8 cellular contexts compared by ENCODE assay signal in genomic region chr4:147733614-147734344, GRCh38. TPM values are rescaled to one million over a fixed set of nuclear protein-coding genes. Genes with fewer than 3 reads are reported as not detected.
DNase-seq lines count a peak whose midpoint lies in the region; TF ChIP-seq lines count a peak whose summit lies in the region.

No MANE protein-coding gene starts in this region.

- peaks cover 23% of the 10 kb centered on the region for H3K27me3 Mint-ChIP-seq in T-helper 1 cell treated with Interleukin-12 subunit alpha and Interleukin-12 subunit beta and Interleukin-4 antibody, amounts not matched to agents 30 μg/mL and 1 μg/mL, for 36 hours (ENCODE audit: low read depth)
- H3K27me3 Mint-ChIP-seq in activated T-helper 2 cell treated with anti-CD3 and anti-CD28 coated beads, Interferon-gamma antibody, Interleukin-2, Interleukin-4, amounts not matched to agents 10 μg/mL and 5 μg/mL and 100 μg/mL, durations not matched to agents 14 hours and 24 hours and 36 hours (ENCODE audit: low read depth): peaks cover 6% of the 10 kb centered on the region

- peak overlapping the region; percentile 90 for H3K4me3 Mint-ChIP-seq in T-helper 1 cell treated with Interleukin-12 subunit alpha and Interleukin-12 subunit beta and Interleukin-4 antibody, amounts not matched to agents 30 μg/mL and 1 μg/mL, for 36 hours
- H3K4me3 Mint-ChIP-seq in activated T-helper 2 cell treated with anti-CD3 and anti-CD28 coated beads, Interferon-gamma antibody, Interleukin-2, Interleukin-4, amounts not matched to agents 10 μg/mL and 5 μg/mL and 100 μg/mL, durations not matched to agents 14 hours and 24 hours and 36 hours (ENCODE audit: low read depth): peak overlapping the region; percentile 96

- 0 out of 2 replicates have a peak overlapping the region, but pooled peaks have one; percentile 72 for H3K4me3 ChIP-seq in iPS-18c (ENCODE audit: insufficient read depth, low read depth, low read length)
- H3K4me3 ChIP-seq in testis: peak overlapping the region; percentile 85 to 93

- TF ChIP-seq POLR2A in testis (IDR thresholded peaks at IDR 0.05): no peak

- H3K9me3 ChIP-seq in iPS-18c (ENCODE audit: control insufficient read depth, insufficient read depth, low read length) (no peaks in the 10 kb centered on the region), testis (no peaks in the 10 kb centered on the region)

- no peaks in the 10 kb centered on the region for H3K9me3 Mint-ChIP-seq in T-helper 1 cell treated with Interleukin-12 subunit alpha and Interleukin-12 subunit beta and Interleukin-4 antibody, amounts not matched to agents 30 μg/mL and 1 μg/mL, for 36 hours
- H3K9me3 Mint-ChIP-seq in activated T-helper 2 cell treated with anti-CD3 and anti-CD28 coated beads, Interferon-gamma antibody, Interleukin-2, Interleukin-4, amounts not matched to agents 10 μg/mL and 5 μg/mL and 100 μg/mL, durations not matched to agents 14 hours and 24 hours and 36 hours: no peaks in the 10 kb centered on the region

- peak overlapping the region; percentile 98 for H3K27ac ChIP-seq in testis

- 12 to 23% methylated on average over 11 of the region's 11 CpGs for whole genome bisulfite sequencing in testis, 2 donors

- H3K36me3 Mint-ChIP-seq in T-helper 1 cell treated with Interleukin-12 subunit alpha and Interleukin-12 subunit beta and Interleukin-4 antibody, amounts not matched to agents 30 μg/mL and 1 μg/mL, for 36 hours (ENCODE audit: low read depth): peaks cover 3% of the 10 kb centered on the region
- peaks cover 2% of the 10 kb centered on the region for H3K36me3 Mint-ChIP-seq in activated T-helper 2 cell treated with anti-CD3 and anti-CD28 coated beads, Interferon-gamma antibody, Interleukin-2, Interleukin-4, amounts not matched to agents 10 μg/mL and 5 μg/mL and 100 μg/mL, durations not matched to agents 14 hours and 24 hours and 36 hours (ENCODE audit: low read depth)

- intact Hi-C loops in activated T-helper 2 cell treated with anti-CD3 and anti-CD28 coated beads, Interferon-gamma antibody, Interleukin-2, Interleukin-4, amounts not matched to agents 10 μg/mL and 5 μg/mL and 100 μg/mL, durations not matched to agents 14 hours and 24 hours and 36 hours (cut with micrococcal nuclease): loop anchor here (1.0 to 5.0 kb wide), 3 partner anchors 49 to 114 kb away; partner anchors contain the start of gene PRMT9
- intact Hi-C loops in testis (cut with DNase I; ENCODE audit: low total_unique reads): loop anchor here (10.0 kb wide), 2 partner anchors 81 to 131 kb away; no protein-coding TSS in a partner anchor

- no peaks in the 10 kb centered on the region for H3K36me3 ChIP-seq in testis (ENCODE audit: low read depth, missing control alignments)

- DNase-seq in T-helper 1 cell (no peak), testis (peak; percentile 66), NCI-H1694 treated with DMSO at 0.1 percent for 48 hours (lab: John Stamatoyannopoulos, UW) (no peak), Ammon's horn (ENCODE audit: low spot score) (no peak), occipital lobe (lab: John Stamatoyannopoulos, UW) (no peak)
- DNase-seq in activated T-helper 2 cell treated with anti-CD3 and anti-CD28 coated beads, Interferon-gamma antibody, Interleukin-2, Interleukin-4, amounts not matched to agents 10 μg/mL and 5 μg/mL and 100 μg/mL, durations not matched to agents 14 hours and 24 hours and 36 hours (ENCODE audit: low spot score): no peak

- TF ChIP-seq CTCF in testis (IDR thresholded peaks at IDR 0.05): no peak

- H3K27me3 ChIP-seq in testis: no peaks in the 10 kb centered on the region

- H3K4me1 ChIP-seq in testis: peaks cover 14% of the 10 kb centered on the region

- H3K27ac Mint-ChIP-seq in T-helper 1 cell treated with Interleukin-12 subunit alpha and Interleukin-12 subunit beta and Interleukin-4 antibody, amounts not matched to agents 30 μg/mL and 1 μg/mL, for 36 hours: peak overlapping the region; percentile 42
- no peak overlapping the region for H3K27ac Mint-ChIP-seq in activated T-helper 2 cell treated with anti-CD3 and anti-CD28 coated beads, Interferon-gamma antibody, Interleukin-2, Interleukin-4, amounts not matched to agents 10 μg/mL and 5 μg/mL and 100 μg/mL, durations not matched to agents 14 hours and 24 hours and 36 hours

- peaks cover 34% of the 10 kb centered on the region for H3K4me1 Mint-ChIP-seq in T-helper 1 cell treated with Interleukin-12 subunit alpha and Interleukin-12 subunit beta and Interleukin-4 antibody, amounts not matched to agents 30 μg/mL and 1 μg/mL, for 36 hours (ENCODE audit: low read depth)
- peaks cover 47% of the 10 kb centered on the region for H3K4me1 Mint-ChIP-seq in activated T-helper 2 cell treated with anti-CD3 and anti-CD28 coated beads, Interferon-gamma antibody, Interleukin-2, Interleukin-4, amounts not matched to agents 10 μg/mL and 5 μg/mL and 100 μg/mL, durations not matched to agents 14 hours and 24 hours and 36 hours (ENCODE audit: low read depth)

RNA-seq across cellular contexts. Expression of gene ARHGAP10, which starts 1.9 kb away (rescaled TPM):
- 18.5 TPM in 2 replicates for total RNA-seq in activated T-helper 2 cell treated with anti-CD3 and anti-CD28 coated beads, Interferon-gamma antibody, Interleukin-2, Interleukin-4, amounts not matched to agents 10 μg/mL and 5 μg/mL and 100 μg/mL, durations not matched to agents 14 hours and 24 hours and 36 hours
- total RNA-seq in testis: 100 to 1,000 TPM in 1 of 2 donors, 10 to 100 TPM in 1; 83.5 to 108 TPM
- polyA plus RNA-seq in testis (ENCODE audit: insufficient read depth, low read depth, low replicate concordance): 17.4 TPM
- 1.7 TPM for total RNA-seq in occipital lobe

RNA-seq across cellular contexts. Expression of gene PRMT9, which starts 49.8 kb away (rescaled TPM):
- total RNA-seq in activated T-helper 2 cell treated with anti-CD3 and anti-CD28 coated beads, Interferon-gamma antibody, Interleukin-2, Interleukin-4, amounts not matched to agents 10 μg/mL and 5 μg/mL and 100 μg/mL, durations not matched to agents 14 hours and 24 hours and 36 hours: 8.4 and 8.9 TPM in 2 replicates
- 10 to 100 TPM; 22.7 to 24.6 TPM for total RNA-seq in testis
- 27.5 TPM for polyA plus RNA-seq in testis (ENCODE audit: insufficient read depth, low read depth, low replicate concordance)
- total RNA-seq in occipital lobe: 16.7 TPM
